ENCODE assay signal across 22 cellular contexts in genomic region chr18:48879008-48879431, GRCh38.
A peak's percentile ranks its signal among the peaks of the same experiment; 100 is the strongest.
DNase-seq lines count a peak whose midpoint lies in the region; ATAC-seq and TF ChIP-seq lines count a peak whose summit lies in the region.
"Had no signal": no experiment of that assay in that cellular context is flagged by ENCODE, and none has a peak within 500 bp of the region (broad histone marks: within the 10 kb centered on the region; RNA-seq: fewer than 3 reads in every experiment).

No MANE protein-coding gene starts in this region.

- H2BK15ac ChIP-seq in neuronal stem cell (ENCODE audit: low read length), result no peak overlapping the region

- H3K27me3 ChIP-seq in MM.1S (replicated peaks; ENCODE audit: insufficient read depth, low read length) (no peaks in the 10 kb centered on the region), foreskin keratinocyte (no peaks in the 10 kb centered on the region), neuronal stem cell (ENCODE audit: control insufficient read depth in 3 of 3, insufficient read depth in 3 of 3, low read depth in 1 of 3, low read length in 3 of 3) (peaks cover 0 to 2% (median 0%) of the 10 kb centered on the region in 3 experiments)

- no peak for TF ChIP-seq CTCF in CD14-positive monocyte (IDR thresholded peaks at IDR 0.05)
- TF ChIP-seq CTCF in MM.1S (IDR thresholded peaks at IDR 0.05; ENCODE audit: low read length), result no peak
- TF ChIP-seq CTCF in foreskin keratinocyte (conservative IDR thresholded peaks at IDR 0.05), result no peak

- H3K79me1 ChIP-seq in neuronal stem cell (ENCODE audit: low read depth, low read length), result no peaks in the 10 kb centered on the region

- no peaks in the 10 kb centered on the region for H3F3A ChIP-seq in MM.1S (ENCODE audit: insufficient read depth, low read length)

- H3K9me3 ChIP-seq in MM.1S (replicated peaks; ENCODE audit: insufficient read depth, low read length), result no peaks in the 10 kb centered on the region
- no peaks in the 10 kb centered on the region for H3K9me3 ChIP-seq in neuronal stem cell (replicated peaks in 1 of 2; ENCODE audit: control insufficient read depth in 2 of 2, insufficient read depth in 1 of 2, low read depth in 1 of 2, low read length in 2 of 2)

- no peak overlapping the region for H3K27ac ChIP-seq in MM.1S (ENCODE audit: low read length)
- H3K27ac ChIP-seq in foreskin keratinocyte, result no peak overlapping the region
- H3K27ac ChIP-seq in neuronal stem cell (replicated peaks; ENCODE audit: low read length), result no peak overlapping the region

- H3K4me3 Mint-ChIP-seq in CD14-positive monocyte, result no peak overlapping the region
- H3K4me3 Mint-ChIP-seq: activated CD8-positive, alpha-beta memory T cell treated with anti-CD3 and anti-CD28 coated beads, Interleukin-2, amount 10 ng/mL, durations not matched to agents 7 days and 5 days; CD4-positive, alpha-beta memory T cell; central memory CD8-positive, alpha-beta T cell; naive B cell had no signal

- H2BK12ac ChIP-seq in neuronal stem cell (ENCODE audit: low read length), result no peak overlapping the region

- H3K79me2 ChIP-seq in MM.1S (ENCODE audit: low read length), result no peaks in the 10 kb centered on the region

- no peaks in the 10 kb centered on the region for H4K20me1 ChIP-seq in MM.1S (ENCODE audit: insufficient read depth, low read length)

- peaks cover 0 to 14% (median 9%) of the 10 kb centered on the region in 3 donors for H3K27me3 Mint-ChIP-seq in CD14-positive monocyte (ENCODE audit: low read depth in 3 of 3)
- H3K27me3 Mint-ChIP-seq: central memory CD8-positive, alpha-beta T cell had no signal

- no peak overlapping the region for H3K23ac ChIP-seq in neuronal stem cell (ENCODE audit: low read depth, low read length, poor library complexity)

- H3K4me2 ChIP-seq in MM.1S (ENCODE audit: low read depth, low read length) (peak overlapping the region; percentile 9; the same call in 1 of the 2 replicates), neuronal stem cell (ENCODE audit: insufficient read depth, low read length, poor library complexity, severe bottlenecking) (no peak overlapping the region)

- DNase-seq in CD14-positive monocyte (ENCODE audit: low spot score) (peak; percentile 19), MM.1S (no peak), foreskin keratinocyte (peak in 1 of 2 donors; percentile 34), neuronal stem cell (ENCODE audit: low spot score) (no peak), NCI-H1048 (lab: John Stamatoyannopoulos, UW) (no peak), A172 (ENCODE audit: low spot score) (no peak)
- DNase-seq in activated CD8-positive, alpha-beta memory T cell treated with anti-CD3 and anti-CD28 coated beads for 24 hours, result no peak
- DNase-seq: activated CD4-positive, CD25-positive, alpha-beta regulatory T cell treated with anti-CD3 and anti-CD28 coated beads, Interleukin-2, amount 50 U/mL, for 72 hours; activated CD8-positive, alpha-beta memory T cell treated with anti-CD3 and anti-CD28 coated beads, Interleukin-2, amount 10 ng/mL, durations not matched to agents 7 days and 5 days; activated effector memory CD4-positive, alpha-beta T cell treated with anti-CD3 and anti-CD28 coated beads, Interleukin-2, amount 50 U/mL, for 16 hours; amniotic stem cell; CD4-positive, alpha-beta memory T cell; effector memory CD4-positive, alpha-beta T cell; hypothalamus; IMR-90; naive B cell; NCI-H1930; NCI-H446 treated with DMSO at 0.1 percent for 48 hours; SHP77; stimulated activated naive CD4-positive, alpha-beta T cell treated with Interleukin-2 at 50 U/mL for 16 hours had no signal

- peak overlapping the region; percentile 33 for H3K18ac ChIP-seq in neuronal stem cell (ENCODE audit: low read length)

- no peak overlapping the region for H3K27ac Mint-ChIP-seq in CD14-positive monocyte
- H3K27ac Mint-ChIP-seq: activated CD8-positive, alpha-beta memory T cell treated with anti-CD3 and anti-CD28 coated beads, Interleukin-2, amount 10 ng/mL, durations not matched to agents 7 days and 5 days had no signal

- H2BK5ac ChIP-seq in neuronal stem cell (ENCODE audit: low read length), result no peak overlapping the region

- H4K91ac ChIP-seq in neuronal stem cell (ENCODE audit: low read depth, low read length, poor library complexity), result no peak overlapping the region

- H3K4me1 Mint-ChIP-seq in CD14-positive monocyte, result peaks cover 17% of the 10 kb centered on the region

- intact Hi-C loops in CD14-positive monocyte (cut with micrococcal nuclease), result no loop called here

- WGBS in neuronal stem cell (ENCODE audit: extremely low coverage in 2 of 2, insufficient read length in 2 of 2, insufficient replicate concordance in 1 of 2), 2 donors, result no CpG with 5 or more reads among the region's 15 CpGs

- peak; percentile 69 for ATAC-seq in foreskin keratinocyte
- no peak for ATAC-seq in HG03025 (IDR thresholded peaks at IDR 0.05; ENCODE audit: low FRiP score, unreplicated experiment)
- ATAC-seq: activated CD8-positive, alpha-beta memory T cell treated with anti-CD3 and anti-CD28 coated beads, Interleukin-2, amount 10 ng/mL, durations not matched to agents 7 days and 5 days had no signal

- H3K9ac ChIP-seq in MM.1S (ENCODE audit: low read length), result no peak overlapping the region
- H3K9ac ChIP-seq in neuronal stem cell (ENCODE audit: low read depth, low read length, poor library complexity), result no peak overlapping the region

- H2BK120ac ChIP-seq in neuronal stem cell (ENCODE audit: low read depth, low read length), result no peak overlapping the region

- no peak overlapping the region for H4K8ac ChIP-seq in neuronal stem cell (ENCODE audit: low read depth, low read length)

- no peaks in the 10 kb centered on the region for H3K36me3 Mint-ChIP-seq in CD14-positive monocyte
- H3K36me3 Mint-ChIP-seq: activated CD8-positive, alpha-beta memory T cell treated with anti-CD3 and anti-CD28 coated beads, Interleukin-2, amount 10 ng/mL, durations not matched to agents 7 days and 5 days; CD4-positive, alpha-beta memory T cell; naive B cell had no signal

- no peak overlapping the region for H2AFZ ChIP-seq in MM.1S (ENCODE audit: low read length)
- no peak overlapping the region for H2AFZ ChIP-seq in neuronal stem cell (ENCODE audit: low read length)

- no peak overlapping the region for H3K4ac ChIP-seq in neuronal stem cell (ENCODE audit: low read length)

- H3K4me1 ChIP-seq in MM.1S (ENCODE audit: low read length), result no peaks in the 10 kb centered on the region
- H3K4me1 ChIP-seq in foreskin keratinocyte, result peaks cover 4% of the 10 kb centered on the region
- peaks cover 0 to 13% of the 10 kb centered on the region in 2 donors for H3K4me1 ChIP-seq in neuronal stem cell (ENCODE audit: control insufficient read depth in 2 of 2, insufficient read depth in 1 of 2, low read depth in 1 of 2, low read length in 2 of 2)

- no peaks in the 10 kb centered on the region for H3K36me3 ChIP-seq in MM.1S (replicated peaks; ENCODE audit: insufficient read depth, low read length)
- no peaks in the 10 kb centered on the region for H3K36me3 ChIP-seq in neuronal stem cell (replicated peaks in 1 of 2; ENCODE audit: control insufficient read depth in 2 of 2, insufficient read depth in 2 of 2, low read length in 2 of 2)

- no peaks in the 10 kb centered on the region for H3K9me3 Mint-ChIP-seq in CD14-positive monocyte
- H3K9me3 Mint-ChIP-seq: CD4-positive, alpha-beta memory T cell; central memory CD8-positive, alpha-beta T cell had no signal

- H3K4me3 ChIP-seq in MM.1S (ENCODE audit: low read length) (no peak overlapping the region), neuronal stem cell (ENCODE audit: low read length in 2 of 2) (no peak overlapping the region)

- H3K14ac ChIP-seq in neuronal stem cell (ENCODE audit: low read length), result no peak overlapping the region

- H2AK5ac ChIP-seq in neuronal stem cell (ENCODE audit: low read depth, low read length), result no peak overlapping the region

- no peaks in the 10 kb centered on the region for H3K9me2 ChIP-seq in MM.1S (replicated peaks; ENCODE audit: insufficient read depth, low read length)
